ENCODE assay signal across 18 cellular contexts in genomic region chr12:46436741-46437140, GRCh38.
"Had no signal": no experiment of that assay in that cellular context is flagged by ENCODE, and none has a peak within 500 bp of the region (broad histone marks: within the 10 kb centered on the region; RNA-seq: fewer than 3 reads in every experiment).

No MANE protein-coding gene starts in this region.

- H3K4me3 Mint-ChIP-seq: naive thymus-derived CD4-positive, alpha-beta T cell; nephron progenitor cell had no signal

- H3K9me3 ChIP-seq: heart right ventricle, stomach, thoracic aorta, transverse colon had no signal

- H3K36me3 ChIP-seq: heart right ventricle, stomach, thoracic aorta had no signal

- H3K27me3 ChIP-seq: heart right ventricle, stomach, transverse colon had no signal

- H3K27ac Mint-ChIP-seq: naive thymus-derived CD4-positive, alpha-beta T cell; nephron progenitor cell had no signal

- FAIRE-seq: islet of Langerhans had no signal

- H3K27ac ChIP-seq: heart right ventricle, stomach, thoracic aorta, transverse colon had no signal

- DNase-seq: effector memory CD4-positive, alpha-beta T cell; heart right ventricle; hypothalamus; mammary epithelial cell; naive thymus-derived CD4-positive, alpha-beta T cell; nephron progenitor cell; posterior cingulate gyrus; stimulated activated CD4-positive, alpha-beta T cell treated with anti-CD3 and anti-CD28 coated beads, Interleukin-2, amount 100 ng/mL, for 24 hours; stimulated activated CD4-positive, alpha-beta T cell treated with anti-CD3 and anti-CD28 coated beads, Interleukin-4, amount 100 ng/mL, for 4 hours; stimulated activated naive CD4-positive, alpha-beta T cell; stomach; substantia nigra; transverse colon had no signal

- ATAC-seq: esophagus mucosa; heart right ventricle; left lobe of liver; naive thymus-derived CD4-positive, alpha-beta T cell; sciatic nerve had no signal

- H3K27me3 Mint-ChIP-seq: naive thymus-derived CD4-positive, alpha-beta T cell had no signal

- H3K4me3 ChIP-seq: heart right ventricle, stomach, thoracic aorta, transverse colon had no signal

- H3K9me3 Mint-ChIP-seq: naive thymus-derived CD4-positive, alpha-beta T cell; nephron progenitor cell had no signal
